ENCODE assay signal across 17 cellular contexts in the genomic region with DNA sequence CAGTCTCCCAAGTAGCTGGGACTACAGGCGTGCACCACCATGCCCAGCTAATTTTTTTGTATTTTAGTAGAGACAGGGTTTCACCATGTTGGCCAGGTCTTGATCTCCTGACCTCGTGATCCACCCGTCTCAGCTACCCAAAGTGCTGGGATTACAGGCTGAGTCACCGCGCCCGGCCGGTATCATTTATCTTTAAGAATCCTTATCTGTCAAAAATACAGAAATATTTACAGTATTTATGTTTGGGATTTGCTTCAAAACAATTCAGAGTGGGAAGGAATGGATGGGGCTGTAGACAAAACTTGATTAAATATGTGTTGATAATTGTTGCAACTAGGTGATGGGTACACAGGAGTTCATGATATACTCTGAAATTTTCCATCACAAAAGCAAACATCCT. TPM values are rescaled to one million over a fixed set of nuclear protein-coding genes. Genes with fewer than 3 reads are reported as not detected.
DNase-seq lines count a peak whose midpoint lies in the region; ATAC-seq and TF ChIP-seq lines count a peak whose summit lies in the region.
"Had no signal": no experiment of that assay in that cellular context is flagged by ENCODE, and none has a peak within 500 bp of the region (broad histone marks: within the 10 kb centered on the region; RNA-seq: fewer than 3 reads in every experiment).

No MANE protein-coding gene starts in this region.

- H3K27ac Mint-ChIP-seq in activated CD8-positive, alpha-beta T cell treated with anti-CD3 and anti-CD28 coated beads for 36 hours = peak overlapping the region; percentile 27
- no peak overlapping the region for H3K27ac Mint-ChIP-seq in activated CD8-positive, alpha-beta T cell treated with anti-CD3 and anti-CD28 coated beads, Interleukin-2, amount 10 ng/mL, durations not matched to agents 7 days and 5 days
- peak overlapping the region in 2 of 8 donors; percentile 41 to 43 for H3K27ac Mint-ChIP-seq in CD8-positive, alpha-beta memory T cell
- H3K27ac Mint-ChIP-seq in nephron progenitor cell (no peak overlapping the region), mesothelial cell of epicardium (no peak overlapping the region)

- H3K36me3 Mint-ChIP-seq in activated CD8-positive, alpha-beta T cell treated with anti-CD3 and anti-CD28 coated beads for 36 hours (ENCODE audit: low read depth) = peaks cover 35% of the 10 kb centered on the region
- H3K36me3 Mint-ChIP-seq in activated CD8-positive, alpha-beta T cell treated with anti-CD3 and anti-CD28 coated beads, Interleukin-2, amount 10 ng/mL, durations not matched to agents 7 days and 5 days (ENCODE audit: low read depth) = peaks cover 41% of the 10 kb centered on the region
- H3K36me3 Mint-ChIP-seq in CD8-positive, alpha-beta memory T cell = peaks cover 3 to 60% (median 6%) of the 10 kb centered on the region in 3 donors
- H3K36me3 Mint-ChIP-seq in nephron progenitor cell (ENCODE audit: low read depth) = peaks cover 40% of the 10 kb centered on the region
- peaks cover 27% of the 10 kb centered on the region for H3K36me3 Mint-ChIP-seq in mesothelial cell of epicardium

- no peak overlapping the region for H3K4me3 Mint-ChIP-seq in activated CD8-positive, alpha-beta T cell treated with anti-CD3 and anti-CD28 coated beads for 36 hours
- H3K4me3 Mint-ChIP-seq in activated CD8-positive, alpha-beta T cell treated with anti-CD3 and anti-CD28 coated beads, Interleukin-2, amount 10 ng/mL, durations not matched to agents 7 days and 5 days = no peak overlapping the region
- peak overlapping the region in 4 of 7 donors; percentile 39 to 76 (median 54) for H3K4me3 Mint-ChIP-seq in CD8-positive, alpha-beta memory T cell
- H3K4me3 Mint-ChIP-seq in nephron progenitor cell (peak overlapping the region; percentile 12), mesothelial cell of epicardium (no peak overlapping the region)

- no peaks in the 10 kb centered on the region for H3K27me3 ChIP-seq in CD8-positive, alpha-beta memory T cell (ENCODE audit: insufficient read depth, low read length, poor library complexity, severe bottlenecking)
- H3K27me3 ChIP-seq: BE2C had no signal

- H3K4me1 Mint-ChIP-seq in activated CD8-positive, alpha-beta T cell treated with anti-CD3 and anti-CD28 coated beads for 36 hours (ENCODE audit: low read depth) = peaks cover 36% of the 10 kb centered on the region
- H3K4me1 Mint-ChIP-seq in activated CD8-positive, alpha-beta T cell treated with anti-CD3 and anti-CD28 coated beads, Interleukin-2, amount 10 ng/mL, durations not matched to agents 7 days and 5 days (ENCODE audit: low read depth) = peaks cover 30% of the 10 kb centered on the region
- peaks cover 22 to 42% (median 37%) of the 10 kb centered on the region in 3 donors for H3K4me1 Mint-ChIP-seq in CD8-positive, alpha-beta memory T cell
- H3K4me1 Mint-ChIP-seq in nephron progenitor cell = peaks cover 23% of the 10 kb centered on the region
- peaks cover 11% of the 10 kb centered on the region for H3K4me1 Mint-ChIP-seq in mesothelial cell of epicardium

- H3K4me1 ChIP-seq in CD8-positive, alpha-beta memory T cell (ENCODE audit: insufficient read depth, low read length) = peaks cover 14% of the 10 kb centered on the region
- H3K4me1 ChIP-seq: BE2C had no signal

- POLR2A ChIA-PET in activated CD8-positive, alpha-beta T cell treated with anti-CD3 and anti-CD28 coated beads for 36 hours (lab: Charles Lee) = interaction anchor here (1.0 kb wide), 1 partner anchor 47 kb away, joined by 3 read pairs; no protein-coding TSS in a partner anchor
- POLR2A ChIA-PET in activated CD8-positive, alpha-beta T cell treated with anti-CD3 and anti-CD28 coated beads, Interleukin-2, amount 10 ng/mL, durations not matched to agents 7 days and 5 days (lab: Charles Lee) = interaction anchor here (5.4 kb wide), 1 partner anchor 12 kb away, joined by 72 read pairs; a partner anchor contains a TSS
- POLR2A ChIA-PET in CD8-positive, alpha-beta memory T cell (lab: Charles Lee) = interaction anchor here (1.5 kb wide), 1 partner anchor 13 kb away, joined by 5 read pairs; no protein-coding TSS in a partner anchor

- no peak for DNase-seq in activated CD8-positive, alpha-beta T cell treated with anti-CD3 and anti-CD28 coated beads for 36 hours
- no peak for DNase-seq in activated CD8-positive, alpha-beta T cell treated with anti-CD3 and anti-CD28 coated beads, Interleukin-2, amount 10 ng/mL, durations not matched to agents 7 days and 5 days
- DNase-seq in CD8-positive, alpha-beta memory T cell = no peak
- DNase-seq in coronary artery (ENCODE audit: low spot score) = peak; percentile 9
- DNase-seq in nephron progenitor cell = no peak
- DNase-seq in mesothelial cell of epicardium (ENCODE audit: low spot score in 2 of 2, unreplicated experiment in 2 of 2) = no peak
- DNase-seq in SKM-1 treated with dmso at 0.1 percent for 144 hours (lab: John Stamatoyannopoulos, UW; ENCODE audit: unreplicated experiment) = no peak
- DNase-seq in NCI-H526 (lab: John Stamatoyannopoulos, UW) = no peak
- DNase-seq: BE2C; CD4-positive, alpha-beta memory T cell; MV-4-11; NCI-H1694 treated with DMSO at 0.1 percent for 48 hours; NCI-H510A treated with DMSO at 0.1 percent for 48 hours; NCI-H82; SHP77 had no signal

- H3K27me3 Mint-ChIP-seq in activated CD8-positive, alpha-beta T cell treated with anti-CD3 and anti-CD28 coated beads for 36 hours = no peaks in the 10 kb centered on the region
- peaks cover 2% of the 10 kb centered on the region for H3K27me3 Mint-ChIP-seq in activated CD8-positive, alpha-beta T cell treated with anti-CD3 and anti-CD28 coated beads, Interleukin-2, amount 10 ng/mL, durations not matched to agents 7 days and 5 days (ENCODE audit: low read depth)
- H3K27me3 Mint-ChIP-seq in CD8-positive, alpha-beta memory T cell = no peaks in the 10 kb centered on the region
- peaks cover 13% of the 10 kb centered on the region for H3K27me3 Mint-ChIP-seq in nephron progenitor cell (ENCODE audit: low read depth, poor library complexity)
- no peaks in the 10 kb centered on the region for H3K27me3 Mint-ChIP-seq in mesothelial cell of epicardium (ENCODE audit: low read depth)
- H3K27me3 Mint-ChIP-seq: CD4-positive, alpha-beta memory T cell had no signal

- H3K27ac ChIP-seq in CD8-positive, alpha-beta memory T cell (ENCODE audit: low read depth, low read length) = no peak overlapping the region
- H3K27ac ChIP-seq in coronary artery = no peak overlapping the region
- H3K27ac ChIP-seq: KMS-11 had no signal

- H3K36me3 ChIP-seq in CD8-positive, alpha-beta memory T cell (ENCODE audit: insufficient read depth, low read length) = peaks cover 43% of the 10 kb centered on the region

- TF ChIP-seq CTCF in activated CD8-positive, alpha-beta T cell treated with anti-CD3 and anti-CD28 coated beads for 36 hours (IDR thresholded peaks at IDR 0.05) = no peak
- no peak for TF ChIP-seq CTCF in coronary artery (IDR thresholded peaks at IDR 0.05)
- no peak for TF ChIP-seq CTCF in nephron progenitor cell (IDR thresholded peaks at IDR 0.05)
- TF ChIP-seq CTCF in mesothelial cell of epicardium (IDR thresholded peaks at IDR 0.05; ENCODE audit: unreplicated experiment) = no peak

- no peaks in the 10 kb centered on the region for H3K9me3 Mint-ChIP-seq in activated CD8-positive, alpha-beta T cell treated with anti-CD3 and anti-CD28 coated beads for 36 hours
- no peaks in the 10 kb centered on the region for H3K9me3 Mint-ChIP-seq in activated CD8-positive, alpha-beta T cell treated with anti-CD3 and anti-CD28 coated beads, Interleukin-2, amount 10 ng/mL, durations not matched to agents 7 days and 5 days (ENCODE audit: insufficient read depth)
- H3K9me3 Mint-ChIP-seq in CD8-positive, alpha-beta memory T cell = no peaks in the 10 kb centered on the region
- H3K9me3 Mint-ChIP-seq in nephron progenitor cell = no peaks in the 10 kb centered on the region
- no peaks in the 10 kb centered on the region for H3K9me3 Mint-ChIP-seq in mesothelial cell of epicardium
- H3K9me3 Mint-ChIP-seq: CD4-positive, alpha-beta memory T cell had no signal

- CTCF ChIA-PET in activated CD8-positive, alpha-beta T cell treated with anti-CD3 and anti-CD28 coated beads for 36 hours (lab: Charles Lee) = interaction anchor here (1.2 to 5.1 kb wide), 9 partner anchors 10 to 242 kb away, joined by 3 to 36 read pairs (median 7); a partner anchor contains a TSS
- CTCF ChIA-PET in activated CD8-positive, alpha-beta T cell treated with anti-CD3 and anti-CD28 coated beads, Interleukin-2, amount 10 ng/mL, durations not matched to agents 7 days and 5 days (lab: Charles Lee) = interaction anchor here (1.5 to 4.7 kb wide), 7 partner anchors 12 to 243 kb away, joined by 4 to 29 read pairs (median 7); a partner anchor contains a TSS
- CTCF ChIA-PET in CD8-positive, alpha-beta memory T cell (lab: Charles Lee) = interaction anchor here (1.4 to 1.7 kb wide), 2 partner anchors 11 to 12 kb away, joined by 3 to 5 read pairs; no protein-coding TSS in a partner anchor

- no peak for ATAC-seq in activated CD8-positive, alpha-beta T cell treated with anti-CD3 and anti-CD28 coated beads for 36 hours
- ATAC-seq in activated CD8-positive, alpha-beta T cell treated with anti-CD3 and anti-CD28 coated beads, Interleukin-2, amount 10 ng/mL, durations not matched to agents 7 days and 5 days = no peak

- H3K9me3 ChIP-seq in CD8-positive, alpha-beta memory T cell (ENCODE audit: low read length) = no peaks in the 10 kb centered on the region
- H3K9me3 ChIP-seq: BE2C had no signal

- no peak overlapping the region for H3K4me3 ChIP-seq in CD8-positive, alpha-beta memory T cell (ENCODE audit: low read length)
- H3K4me3 ChIP-seq in coronary artery = no peak overlapping the region

- intact Hi-C loops in activated CD8-positive, alpha-beta T cell treated with anti-CD3 and anti-CD28 coated beads for 36 hours (cut with micrococcal nuclease) = no loop called here

RNA-seq across cellular contexts. Expression of a gene that starts 2.9 kb away (rescaled TPM):
- 10 to 100 TPM; 72.0 to 74.1 TPM for total RNA-seq in activated CD8-positive, alpha-beta T cell treated with anti-CD3 and anti-CD28 coated beads for 36 hours
- 10 to 100 TPM; 86.7 to 89.7 TPM for total RNA-seq in activated CD8-positive, alpha-beta T cell treated with anti-CD3 and anti-CD28 coated beads, Interleukin-2, amount 10 ng/mL, durations not matched to agents 7 days and 5 days
- total RNA-seq in CD8-positive, alpha-beta memory T cell = 10 to 100 TPM; 89.2 to 90.6 TPM
- polyA plus RNA-seq in CD8-positive, alpha-beta memory T cell = 147 TPM
- total RNA-seq in mesothelial cell of epicardium = 54.5 to 55.8 TPM (median 55.2 TPM) in 3 replicates

RNA-seq across cellular contexts. Expression of a gene that starts 12.0 kb away (rescaled TPM):
- total RNA-seq in activated CD8-positive, alpha-beta T cell treated with anti-CD3 and anti-CD28 coated beads for 36 hours = 100 to 1,000 TPM; 124 to 132 TPM
- 100 to 1,000 TPM; 141 to 145 TPM for total RNA-seq in activated CD8-positive, alpha-beta T cell treated with anti-CD3 and anti-CD28 coated beads, Interleukin-2, amount 10 ng/mL, durations not matched to agents 7 days and 5 days
- total RNA-seq in CD8-positive, alpha-beta memory T cell = 100 to 1,000 TPM; 243 to 244 TPM
- 136 TPM for polyA plus RNA-seq in CD8-positive, alpha-beta memory T cell
- 88.7 to 92.8 TPM (median 92.0 TPM) in 3 replicates for total RNA-seq in mesothelial cell of epicardium

RNA-seq across cellular contexts. Expression of a gene that starts 22.5 kb away (rescaled TPM):
- under 1 TPM in 1 of 2 experiments, not detected in 1; 0.23 TPM for total RNA-seq in activated CD8-positive, alpha-beta T cell treated with anti-CD3 and anti-CD28 coated beads for 36 hours
- total RNA-seq in activated CD8-positive, alpha-beta T cell treated with anti-CD3 and anti-CD28 coated beads, Interleukin-2, amount 10 ng/mL, durations not matched to agents 7 days and 5 days = not detected
- total RNA-seq in CD8-positive, alpha-beta memory T cell = not detected
- 0.15 TPM for polyA plus RNA-seq in CD8-positive, alpha-beta memory T cell
- total RNA-seq in mesothelial cell of epicardium = 0.09 to 0.14 TPM in 2 of 3 replicates, not detected in the other
- total RNA-seq: CD4-positive, alpha-beta memory T cell; H4 had no signal

RNA-seq across cellular contexts. Expression of a gene that starts 22.7 kb away (rescaled TPM):
- 10 to 100 TPM; 24.9 to 27.9 TPM for total RNA-seq in activated CD8-positive, alpha-beta T cell treated with anti-CD3 and anti-CD28 coated beads for 36 hours
- 10 to 100 TPM; 41.4 to 41.5 TPM for total RNA-seq in activated CD8-positive, alpha-beta T cell treated with anti-CD3 and anti-CD28 coated beads, Interleukin-2, amount 10 ng/mL, durations not matched to agents 7 days and 5 days
- 10 to 100 TPM; 55.5 to 60.8 TPM for total RNA-seq in CD8-positive, alpha-beta memory T cell
- 132 TPM for polyA plus RNA-seq in CD8-positive, alpha-beta memory T cell
- total RNA-seq in mesothelial cell of epicardium = 52.4 to 57.4 TPM (median 54.3 TPM) in 3 replicates

RNA-seq across cellular contexts. Expression of a gene that starts 23.2 kb away (rescaled TPM):
- 1 to 10 TPM; 3.0 to 3.3 TPM for total RNA-seq in activated CD8-positive, alpha-beta T cell treated with anti-CD3 and anti-CD28 coated beads for 36 hours
- 1 to 10 TPM; 2.0 to 2.1 TPM for total RNA-seq in activated CD8-positive, alpha-beta T cell treated with anti-CD3 and anti-CD28 coated beads, Interleukin-2, amount 10 ng/mL, durations not matched to agents 7 days and 5 days
- 1 to 10 TPM; 2.4 to 2.7 TPM for total RNA-seq in CD8-positive, alpha-beta memory T cell
- polyA plus RNA-seq in CD8-positive, alpha-beta memory T cell = 0.09 TPM
- total RNA-seq in mesothelial cell of epicardium = 3.0 to 3.8 TPM (median 3.4 TPM) in 3 replicates

Comparison
In these comparisons a context has a peak if more than half of its experiments do, and no peak if none do; other contexts are left out.
1. H3K4me3 Mint-ChIP-seq: peak in CD8-positive, alpha-beta memory T cell (4 of 7) and nephron progenitor cell (single experiment); none in activated CD8-positive, alpha-beta T cell treated with anti-CD3 and anti-CD28 coated beads for 36 hours (single experiment), activated CD8-positive, alpha-beta T cell treated with anti-CD3 and anti-CD28 coated beads, Interleukin-2, amount 10 ng/mL, durations not matched to agents 7 days and 5 days (single experiment) and mesothelial cell of epicardium (single experiment).